ENCODE assay signal across 1 cellular context in the genomic region with DNA sequence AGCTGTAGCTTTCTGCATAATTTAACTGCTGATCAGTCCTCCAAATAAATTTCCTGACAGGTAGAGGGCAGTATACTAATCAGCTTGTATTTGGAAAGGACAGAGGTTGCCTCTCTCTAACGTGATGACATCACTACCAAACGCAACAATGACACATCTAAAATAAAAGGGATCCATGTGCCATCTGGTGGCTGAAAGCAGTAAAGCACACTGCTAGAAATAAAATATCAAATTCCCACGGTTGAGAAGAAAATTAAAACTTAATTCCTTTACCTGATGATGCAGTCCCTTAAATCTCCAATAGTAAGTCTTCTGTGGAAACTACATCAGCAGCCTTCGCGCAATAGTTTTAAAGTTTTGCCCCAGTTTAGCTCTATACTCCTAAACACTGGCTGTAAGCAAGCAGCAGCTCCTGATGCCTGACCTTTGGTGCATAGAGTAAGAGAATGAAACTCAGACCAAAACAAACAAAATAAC.
TF ChIP-seq lines count a peak whose summit lies in the region.

No MANE protein-coding gene starts in this region.

TF ChIP-seq in WTC11, 78 proteins besides CTCF, POLR2A, EP300 and RAD21 (continued from another document):
- TF ChIP-seq, protein P1, sequence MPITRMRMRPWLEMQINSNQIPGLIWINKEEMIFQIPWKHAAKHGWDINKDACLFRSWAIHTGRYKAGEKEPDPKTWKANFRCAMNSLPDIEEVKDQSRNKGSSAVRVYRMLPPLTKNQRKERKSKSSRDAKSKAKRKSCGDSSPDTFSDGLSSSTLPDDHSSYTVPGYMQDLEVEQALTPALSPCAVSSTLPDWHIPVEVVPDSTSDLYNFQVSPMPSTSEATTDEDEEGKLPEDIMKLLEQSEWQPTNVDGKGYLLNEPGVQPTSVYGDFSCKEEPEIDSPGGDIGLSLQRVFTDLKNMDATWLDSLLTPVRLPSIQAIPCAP (CRISPR knock-in tag; IDR thresholded peaks at IDR 0.05): no peak
- TF ChIP-seq ZNF396 (CRISPR knock-in tag; IDR thresholded peaks at IDR 0.05; ENCODE audit: borderline replicate concordance) (no peak), FOXK1 (CRISPR knock-in tag; IDR thresholded peaks at IDR 0.05) (peak; percentile 95), CREB1 (CRISPR knock-in tag; IDR thresholded peaks at IDR 0.05) (no peak), FOXP1 (CRISPR knock-in tag; IDR thresholded peaks at IDR 0.05; ENCODE audit: borderline replicate concordance) (no peak), NFE2L1 (CRISPR knock-in tag; IDR thresholded peaks at IDR 0.05) (peak; percentile 100), ELF4 (CRISPR knock-in tag; IDR thresholded peaks at IDR 0.05; ENCODE audit: low read depth) (no peak), ESRRA (CRISPR knock-in tag; IDR thresholded peaks at IDR 0.05; ENCODE audit: borderline replicate concordance) (no peak), ZNF671 (CRISPR knock-in tag; IDR thresholded peaks at IDR 0.05) (no peak), KAT7 (CRISPR knock-in tag; IDR thresholded peaks at IDR 0.05; ENCODE audit: borderline replicate concordance) (no peak), GTF2I (CRISPR knock-in tag; conservative IDR thresholded peaks at IDR 0.05) (no peak), ZNF121 (CRISPR knock-in tag; IDR thresholded peaks at IDR 0.05) (no peak), CBFB (CRISPR knock-in tag; IDR thresholded peaks at IDR 0.05; ENCODE audit: low read depth) (no peak), SOX15 (CRISPR knock-in tag; IDR thresholded peaks at IDR 0.05) (no peak), TP53 (CRISPR knock-in tag; IDR thresholded peaks at IDR 0.05) (no peak), ZNF423 (CRISPR knock-in tag; IDR thresholded peaks at IDR 0.05) (no peak), IRF2 (CRISPR knock-in tag; IDR thresholded peaks at IDR 0.05; ENCODE audit: borderline replicate concordance, low read depth) (no peak), CREM (CRISPR knock-in tag; IDR thresholded peaks at IDR 0.05) (peak; percentile 89), NR2C2 (CRISPR knock-in tag; IDR thresholded peaks at IDR 0.05) (no peak), FOXJ3 (CRISPR knock-in tag; IDR thresholded peaks at IDR 0.05; ENCODE audit: borderline replicate concordance) (no peak), SP1 (CRISPR knock-in tag; conservative IDR thresholded peaks at IDR 0.05) (peak; percentile 29; the same call in 1 of the 2 replicates), NFYB (CRISPR knock-in tag; conservative IDR thresholded peaks at IDR 0.05; ENCODE audit: low read depth) (no peak), ZNF263 (CRISPR knock-in tag; IDR thresholded peaks at IDR 0.05; ENCODE audit: low read depth) (no peak), ZNF232 (CRISPR knock-in tag; IDR thresholded peaks at IDR 0.05) (no peak), TCF7 (CRISPR knock-in tag; IDR thresholded peaks at IDR 0.05; ENCODE audit: low read depth) (no peak), GRHL2 (CRISPR knock-in tag; IDR thresholded peaks at IDR 0.05; ENCODE audit: insufficient replicate concordance, severe bottlenecking) (no peak), ETV6 (CRISPR knock-in tag; IDR thresholded peaks at IDR 0.05) (peak; percentile 60; the same call in 1 of the 2 replicates)
- TF ChIP-seq, protein P2, sequence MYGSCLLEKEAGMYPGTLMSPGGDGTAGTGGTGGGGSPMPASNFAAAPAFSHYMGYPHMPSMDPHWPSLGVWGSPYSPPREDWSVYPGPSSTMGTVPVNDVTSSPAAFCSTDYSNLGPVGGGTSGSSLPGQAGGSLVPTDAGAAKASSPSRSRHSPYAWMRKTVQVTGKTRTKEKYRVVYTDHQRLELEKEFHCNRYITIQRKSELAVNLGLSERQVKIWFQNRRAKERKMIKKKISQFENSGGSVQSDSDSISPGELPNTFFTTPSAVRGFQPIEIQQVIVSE (CRISPR knock-in tag; IDR thresholded peaks at IDR 0.05; ENCODE audit: borderline replicate concordance): no peak
- TF ChIP-seq, protein P3, sequence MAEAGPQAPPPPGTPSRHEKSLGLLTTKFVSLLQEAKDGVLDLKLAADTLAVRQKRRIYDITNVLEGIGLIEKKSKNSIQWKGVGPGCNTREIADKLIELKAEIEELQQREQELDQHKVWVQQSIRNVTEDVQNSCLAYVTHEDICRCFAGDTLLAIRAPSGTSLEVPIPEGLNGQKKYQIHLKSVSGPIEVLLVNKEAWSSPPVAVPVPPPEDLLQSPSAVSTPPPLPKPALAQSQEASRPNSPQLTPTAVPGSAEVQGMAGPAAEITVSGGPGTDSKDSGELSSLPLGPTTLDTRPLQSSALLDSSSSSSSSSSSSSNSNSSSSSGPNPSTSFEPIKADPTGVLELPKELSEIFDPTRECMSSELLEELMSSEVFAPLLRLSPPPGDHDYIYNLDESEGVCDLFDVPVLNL (CRISPR knock-in tag; IDR thresholded peaks at IDR 0.05; ENCODE audit: borderline replicate concordance, low read depth): no peak
- TF ChIP-seq, protein P4, sequence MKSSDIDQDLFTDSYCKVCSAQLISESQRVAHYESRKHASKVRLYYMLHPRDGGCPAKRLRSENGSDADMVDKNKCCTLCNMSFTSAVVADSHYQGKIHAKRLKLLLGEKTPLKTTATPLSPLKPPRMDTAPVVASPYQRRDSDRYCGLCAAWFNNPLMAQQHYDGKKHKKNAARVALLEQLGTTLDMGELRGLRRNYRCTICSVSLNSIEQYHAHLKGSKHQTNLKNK (CRISPR knock-in tag; IDR thresholded peaks at IDR 0.05): no peak
- TF ChIP-seq, protein P5, sequence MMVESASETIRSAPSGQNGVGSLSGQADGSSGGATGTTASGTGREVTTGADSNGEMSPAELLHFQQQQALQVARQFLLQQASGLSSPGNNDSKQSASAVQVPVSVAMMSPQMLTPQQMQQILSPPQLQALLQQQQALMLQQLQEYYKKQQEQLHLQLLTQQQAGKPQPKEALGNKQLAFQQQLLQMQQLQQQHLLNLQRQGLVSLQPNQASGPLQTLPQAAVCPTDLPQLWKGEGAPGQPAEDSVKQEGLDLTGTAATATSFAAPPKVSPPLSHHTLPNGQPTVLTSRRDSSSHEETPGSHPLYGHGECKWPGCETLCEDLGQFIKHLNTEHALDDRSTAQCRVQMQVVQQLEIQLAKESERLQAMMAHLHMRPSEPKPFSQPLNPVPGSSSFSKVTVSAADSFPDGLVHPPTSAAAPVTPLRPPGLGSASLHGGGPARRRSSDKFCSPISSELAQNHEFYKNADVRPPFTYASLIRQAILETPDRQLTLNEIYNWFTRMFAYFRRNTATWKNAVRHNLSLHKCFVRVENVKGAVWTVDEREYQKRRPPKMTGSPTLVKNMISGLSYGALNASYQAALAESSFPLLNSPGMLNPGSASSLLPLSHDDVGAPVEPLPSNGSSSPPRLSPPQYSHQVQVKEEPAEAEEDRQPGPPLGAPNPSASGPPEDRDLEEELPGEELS (CRISPR knock-in tag; IDR thresholded peaks at IDR 0.05): no peak
- TF ChIP-seq, protein P6, sequence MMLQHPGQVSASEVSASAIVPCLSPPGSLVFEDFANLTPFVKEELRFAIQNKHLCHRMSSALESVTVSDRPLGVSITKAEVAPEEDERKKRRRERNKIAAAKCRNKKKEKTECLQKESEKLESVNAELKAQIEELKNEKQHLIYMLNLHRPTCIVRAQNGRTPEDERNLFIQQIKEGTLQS (CRISPR knock-in tag; conservative IDR thresholded peaks at IDR 0.05): no peak
- TF ChIP-seq, protein P7, sequence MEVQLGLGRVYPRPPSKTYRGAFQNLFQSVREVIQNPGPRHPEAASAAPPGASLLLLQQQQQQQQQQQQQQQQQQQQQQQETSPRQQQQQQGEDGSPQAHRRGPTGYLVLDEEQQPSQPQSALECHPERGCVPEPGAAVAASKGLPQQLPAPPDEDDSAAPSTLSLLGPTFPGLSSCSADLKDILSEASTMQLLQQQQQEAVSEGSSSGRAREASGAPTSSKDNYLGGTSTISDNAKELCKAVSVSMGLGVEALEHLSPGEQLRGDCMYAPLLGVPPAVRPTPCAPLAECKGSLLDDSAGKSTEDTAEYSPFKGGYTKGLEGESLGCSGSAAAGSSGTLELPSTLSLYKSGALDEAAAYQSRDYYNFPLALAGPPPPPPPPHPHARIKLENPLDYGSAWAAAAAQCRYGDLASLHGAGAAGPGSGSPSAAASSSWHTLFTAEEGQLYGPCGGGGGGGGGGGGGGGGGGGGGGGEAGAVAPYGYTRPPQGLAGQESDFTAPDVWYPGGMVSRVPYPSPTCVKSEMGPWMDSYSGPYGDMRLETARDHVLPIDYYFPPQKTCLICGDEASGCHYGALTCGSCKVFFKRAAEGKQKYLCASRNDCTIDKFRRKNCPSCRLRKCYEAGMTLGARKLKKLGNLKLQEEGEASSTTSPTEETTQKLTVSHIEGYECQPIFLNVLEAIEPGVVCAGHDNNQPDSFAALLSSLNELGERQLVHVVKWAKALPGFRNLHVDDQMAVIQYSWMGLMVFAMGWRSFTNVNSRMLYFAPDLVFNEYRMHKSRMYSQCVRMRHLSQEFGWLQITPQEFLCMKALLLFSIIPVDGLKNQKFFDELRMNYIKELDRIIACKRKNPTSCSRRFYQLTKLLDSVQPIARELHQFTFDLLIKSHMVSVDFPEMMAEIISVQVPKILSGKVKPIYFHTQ (CRISPR knock-in tag; IDR thresholded peaks at IDR 0.05): no peak
- TF ChIP-seq, protein P8, sequence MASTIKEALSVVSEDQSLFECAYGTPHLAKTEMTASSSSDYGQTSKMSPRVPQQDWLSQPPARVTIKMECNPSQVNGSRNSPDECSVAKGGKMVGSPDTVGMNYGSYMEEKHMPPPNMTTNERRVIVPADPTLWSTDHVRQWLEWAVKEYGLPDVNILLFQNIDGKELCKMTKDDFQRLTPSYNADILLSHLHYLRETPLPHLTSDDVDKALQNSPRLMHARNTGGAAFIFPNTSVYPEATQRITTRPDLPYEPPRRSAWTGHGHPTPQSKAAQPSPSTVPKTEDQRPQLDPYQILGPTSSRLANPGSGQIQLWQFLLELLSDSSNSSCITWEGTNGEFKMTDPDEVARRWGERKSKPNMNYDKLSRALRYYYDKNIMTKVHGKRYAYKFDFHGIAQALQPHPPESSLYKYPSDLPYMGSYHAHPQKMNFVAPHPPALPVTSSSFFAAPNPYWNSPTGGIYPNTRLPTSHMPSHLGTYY (CRISPR knock-in tag; IDR thresholded peaks at IDR 0.05): no peak
